11 cellular contexts compared by ENCODE assay signal in the genomic region with DNA sequence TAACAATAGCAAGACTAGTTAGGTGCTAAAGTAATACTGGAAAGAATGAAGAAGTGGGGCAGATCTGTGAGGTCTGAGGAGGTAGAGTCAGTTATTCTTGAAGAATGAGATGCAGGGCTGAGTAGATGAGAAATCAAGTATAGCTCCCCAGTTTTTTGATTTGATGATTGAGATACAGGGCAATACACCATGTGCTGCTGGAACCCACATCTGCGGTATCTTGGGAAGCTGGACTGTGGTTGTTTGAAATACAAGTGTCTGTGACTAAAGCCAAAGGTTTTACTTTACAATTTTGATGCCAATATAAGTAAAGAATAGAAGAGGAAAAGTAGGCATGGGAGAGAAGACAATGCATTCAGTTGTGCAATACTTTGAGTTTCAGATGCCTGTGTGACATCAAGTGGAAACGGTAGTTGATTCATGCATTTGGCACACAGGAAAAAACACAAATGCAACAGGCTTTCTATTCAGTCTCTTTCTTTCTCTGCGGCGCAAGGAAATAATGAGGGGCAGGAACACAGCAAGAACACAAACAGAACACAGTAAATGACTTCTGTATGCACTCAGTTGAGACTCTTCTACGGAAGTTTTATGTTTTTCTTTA.
A peak's percentile ranks its signal among the peaks of the same experiment; 100 is the strongest.
DNase-seq lines count a peak whose midpoint lies in the region; ATAC-seq, FAIRE-seq and TF ChIP-seq lines count a peak whose summit lies in the region.
"Had no signal": no experiment of that assay in that cellular context is flagged by ENCODE, and none has a peak within 500 bp of the region (broad histone marks: within the 10 kb centered on the region; RNA-seq: fewer than 3 reads in every experiment).

No MANE protein-coding gene starts in this region.

- DNase-seq in AG09319 (ENCODE audit: extremely low read depth, low read depth) (peak; percentile 66), amniotic epithelial cell (ENCODE audit: low read depth) (peak; percentile 90), HepG2 (ENCODE audit: low spot score) (peak; percentile 62), nucleus accumbens (lab: John Stamatoyannopoulos, UW) (no peak), NCI-H1436 treated with DMSO at 0.1 percent for 48 hours (lab: John Stamatoyannopoulos, UW) (no peak)
- DNase-seq in activated effector memory CD4-positive, alpha-beta T cell treated with anti-CD3 and anti-CD28 coated beads, Interleukin-2, amount 50 U/mL, for 16 hours: no peak
- DNase-seq: activated T-cell treated with anti-CD3 and anti-CD28 coated beads, Interleukin-2, amount 50 U/mL, for 1 hour; left cardiac atrium; NCI-H1930 had no signal

- ATAC-seq in HepG2 (no peak), GM18498 (IDR thresholded peaks at IDR 0.05; ENCODE audit: unreplicated experiment) (no peak)
- ATAC-seq: left cardiac atrium had no signal

- H3K4me3 ChIP-seq in HUES6 (ENCODE audit: low read depth, low read length) (no peak overlapping the region), HepG2 (replicated peaks in 1 of 3; ENCODE audit: insufficient read depth in 1 of 3, low read depth in 2 of 3, low read length in 3 of 3) (no peak overlapping the region)

- no peak overlapping the region for H2AFZ ChIP-seq in HepG2 (ENCODE audit: low read length)

- H3K9ac ChIP-seq in HUES6 (ENCODE audit: low read length) (no peak overlapping the region), HepG2 (ENCODE audit: insufficient read depth, low read depth, low read length) (no peak overlapping the region)

- H3K27ac ChIP-seq in HUES6 (ENCODE audit: low read depth, low read length) (peak overlapping the region; percentile 27; the same call in 1 of the 2 replicates), HepG2 (ENCODE audit: extremely low read length, insufficient read depth, low read length) (no peak overlapping the region)

- H3K4me2 ChIP-seq in HepG2 (ENCODE audit: low read depth, low read length): no peak overlapping the region

- H4K20me1 ChIP-seq in HepG2 (ENCODE audit: insufficient read depth, low read length): no peaks in the 10 kb centered on the region

- peak; percentile 60 for FAIRE-seq in HepG2 (lab: Jason Lieb, UNC)

- TF ChIP-seq CTCF in AG09319 (IDR thresholded peaks at IDR 0.05; ENCODE audit: low read depth, low read length) (no peak), HepG2 (CRISPR knock-in tag; IDR thresholded peaks at IDR 0.05) (no peak)

- 67% methylated on average over 5 of the region's 5 CpGs for WGBS in HepG2 (ENCODE audit: low lambda C conversion rate)

- in situ Hi-C loops in HepG2 (cut with HindIII; ENCODE audit: extremely low pct_ligation_motif_present, low pct_unique_long_range_greater_than_20kb): no loop called here

- no TSS peak for BruUV-seq in HepG2 (replicated peaks; lab: Mats Ljungman, UMichigan)

- H3K4me1 ChIP-seq in HUES6 (ENCODE audit: control insufficient read depth, insufficient read depth, low read length) (peaks cover 19% of the 10 kb centered on the region), HepG2 (ENCODE audit: insufficient read depth, low read length) (peaks cover 32% of the 10 kb centered on the region)

- TF ChIP-seq EP300 in HepG2 (IDR thresholded peaks at IDR 0.05; ENCODE audit: low read depth in 2 of 2, low read length in 2 of 2): peak in 1 of 2 experiments; percentile 32; a peak in 1 of 4 replicates
- TF ChIP-seq EP300 in HepG2 (CRISPR knock-in tag; IDR thresholded peaks at IDR 0.05; ENCODE audit: borderline replicate concordance): no peak

- TF ChIP-seq RAD21 in HepG2 (CRISPR knock-in tag; IDR thresholded peaks at IDR 0.05): no peak

- CTCF ChIA-PET in HepG2 (lab: Yijun Ruan, JAX; ENCODE audit: low intra/inter-chr PET ratio, low total read pairs): no interaction called here

- no peaks in the 10 kb centered on the region for H3K27me3 ChIP-seq in HUES6 (ENCODE audit: control insufficient read depth, insufficient read depth, low read length)
- no peaks in the 10 kb centered on the region for H3K27me3 ChIP-seq in HepG2 (ENCODE audit: control insufficient read depth in 1 of 2, insufficient read depth in 2 of 2, low read length in 2 of 2)

- intact Hi-C loops in HepG2 (cut with micrococcal nuclease; ENCODE audit: unreplicated experiment): no loop called here

- H3K9me3 ChIP-seq in HUES6 (ENCODE audit: control insufficient read depth, insufficient read depth, low read depth, low read length) (peaks cover 9% of the 10 kb centered on the region), HepG2 (ENCODE audit: low read length) (peaks cover 18% of the 10 kb centered on the region)

- no peaks in the 10 kb centered on the region for H3K79me2 ChIP-seq in HepG2 (ENCODE audit: insufficient read depth, low read length)

- POLR2A ChIA-PET in HepG2 (lab: Yijun Ruan, JAX): no interaction called here

- TF ChIP-seq POLR2A in HepG2 (IDR thresholded peaks at IDR 0.05; ENCODE audit: insufficient read depth in 1 of 2, low read depth in 2 of 2, low read length in 2 of 2): no peak

- no peaks in the 10 kb centered on the region for H3K36me3 ChIP-seq in HUES6 (ENCODE audit: control insufficient read depth, insufficient read depth, low read length)
- no peaks in the 10 kb centered on the region for H3K36me3 ChIP-seq in HepG2 (replicated peaks in 1 of 2; ENCODE audit: control insufficient read depth in 1 of 2, insufficient read depth in 2 of 2, low read length in 2 of 2)

TF ChIP-seq in HepG2, 621 proteins besides CTCF, POLR2A, EP300 and RAD21 (continues in another document):
- TF ChIP-seq POGZ (CRISPR knock-in tag; IDR thresholded peaks at IDR 0.05) (peak; percentile 41; the same call in 1 of the 2 replicates), SOX13 (IDR thresholded peaks at IDR 0.05) (no peak), SOX13 (CRISPR knock-in tag; conservative IDR thresholded peaks at IDR 0.05 in 1 of 2, IDR thresholded peaks at IDR 0.05 in 1 of 2) (peak in 1 of 2 experiments; percentile 92; a peak in 2 of 4 replicates), CEBPB (IDR thresholded peaks at IDR 0.05; ENCODE audit: borderline replicate concordance, low read depth, low read length) (peak; percentile 90), TOE1 (CRISPR knock-in tag; IDR thresholded peaks at IDR 0.05) (no peak), ZNF644 (CRISPR knock-in tag; IDR thresholded peaks at IDR 0.05; ENCODE audit: low read depth) (peak; percentile 55; the same call in 1 of the 2 replicates), CEBPG (CRISPR knock-in tag; IDR thresholded peaks at IDR 0.05) (peak; percentile 83), ETV5 (CRISPR knock-in tag; IDR thresholded peaks at IDR 0.05; ENCODE audit: borderline replicate concordance) (peak; percentile 30; the same call in 1 of the 2 replicates), ZFAT (CRISPR knock-in tag; conservative IDR thresholded peaks at IDR 0.05) (no peak), HMG20A (CRISPR knock-in tag; IDR thresholded peaks at IDR 0.05; ENCODE audit: borderline replicate concordance) (peak; percentile 52; the same call in 1 of the 2 replicates)
- TF ChIP-seq, protein P1, sequence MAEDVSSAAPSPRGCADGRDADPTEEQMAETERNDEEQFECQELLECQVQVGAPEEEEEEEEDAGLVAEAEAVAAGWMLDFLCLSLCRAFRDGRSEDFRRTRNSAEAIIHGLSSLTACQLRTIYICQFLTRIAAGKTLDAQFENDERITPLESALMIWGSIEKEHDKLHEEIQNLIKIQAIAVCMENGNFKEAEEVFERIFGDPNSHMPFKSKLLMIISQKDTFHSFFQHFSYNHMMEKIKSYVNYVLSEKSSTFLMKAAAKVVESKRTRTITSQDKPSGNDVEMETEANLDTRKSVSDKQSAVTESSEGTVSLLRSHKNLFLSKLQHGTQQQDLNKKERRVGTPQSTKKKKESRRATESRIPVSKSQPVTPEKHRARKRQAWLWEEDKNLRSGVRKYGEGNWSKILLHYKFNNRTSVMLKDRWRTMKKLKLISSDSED (CRISPR knock-in tag; IDR thresholded peaks at IDR 0.05): no peak
- TF ChIP-seq, protein P2, sequence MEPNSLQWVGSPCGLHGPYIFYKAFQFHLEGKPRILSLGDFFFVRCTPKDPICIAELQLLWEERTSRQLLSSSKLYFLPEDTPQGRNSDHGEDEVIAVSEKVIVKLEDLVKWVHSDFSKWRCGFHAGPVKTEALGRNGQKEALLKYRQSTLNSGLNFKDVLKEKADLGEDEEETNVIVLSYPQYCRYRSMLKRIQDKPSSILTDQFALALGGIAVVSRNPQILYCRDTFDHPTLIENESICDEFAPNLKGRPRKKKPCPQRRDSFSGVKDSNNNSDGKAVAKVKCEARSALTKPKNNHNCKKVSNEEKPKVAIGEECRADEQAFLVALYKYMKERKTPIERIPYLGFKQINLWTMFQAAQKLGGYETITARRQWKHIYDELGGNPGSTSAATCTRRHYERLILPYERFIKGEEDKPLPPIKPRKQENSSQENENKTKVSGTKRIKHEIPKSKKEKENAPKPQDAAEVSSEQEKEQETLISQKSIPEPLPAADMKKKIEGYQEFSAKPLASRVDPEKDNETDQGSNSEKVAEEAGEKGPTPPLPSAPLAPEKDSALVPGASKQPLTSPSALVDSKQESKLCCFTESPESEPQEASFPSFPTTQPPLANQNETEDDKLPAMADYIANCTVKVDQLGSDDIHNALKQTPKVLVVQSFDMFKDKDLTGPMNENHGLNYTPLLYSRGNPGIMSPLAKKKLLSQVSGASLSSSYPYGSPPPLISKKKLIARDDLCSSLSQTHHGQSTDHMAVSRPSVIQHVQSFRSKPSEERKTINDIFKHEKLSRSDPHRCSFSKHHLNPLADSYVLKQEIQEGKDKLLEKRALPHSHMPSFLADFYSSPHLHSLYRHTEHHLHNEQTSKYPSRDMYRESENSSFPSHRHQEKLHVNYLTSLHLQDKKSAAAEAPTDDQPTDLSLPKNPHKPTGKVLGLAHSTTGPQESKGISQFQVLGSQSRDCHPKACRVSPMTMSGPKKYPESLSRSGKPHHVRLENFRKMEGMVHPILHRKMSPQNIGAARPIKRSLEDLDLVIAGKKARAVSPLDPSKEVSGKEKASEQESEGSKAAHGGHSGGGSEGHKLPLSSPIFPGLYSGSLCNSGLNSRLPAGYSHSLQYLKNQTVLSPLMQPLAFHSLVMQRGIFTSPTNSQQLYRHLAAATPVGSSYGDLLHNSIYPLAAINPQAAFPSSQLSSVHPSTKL (CRISPR knock-in tag; IDR thresholded peaks at IDR 0.05): peak; percentile 52; the same call in 1 of the 2 replicates
- TF ChIP-seq, protein P3, sequence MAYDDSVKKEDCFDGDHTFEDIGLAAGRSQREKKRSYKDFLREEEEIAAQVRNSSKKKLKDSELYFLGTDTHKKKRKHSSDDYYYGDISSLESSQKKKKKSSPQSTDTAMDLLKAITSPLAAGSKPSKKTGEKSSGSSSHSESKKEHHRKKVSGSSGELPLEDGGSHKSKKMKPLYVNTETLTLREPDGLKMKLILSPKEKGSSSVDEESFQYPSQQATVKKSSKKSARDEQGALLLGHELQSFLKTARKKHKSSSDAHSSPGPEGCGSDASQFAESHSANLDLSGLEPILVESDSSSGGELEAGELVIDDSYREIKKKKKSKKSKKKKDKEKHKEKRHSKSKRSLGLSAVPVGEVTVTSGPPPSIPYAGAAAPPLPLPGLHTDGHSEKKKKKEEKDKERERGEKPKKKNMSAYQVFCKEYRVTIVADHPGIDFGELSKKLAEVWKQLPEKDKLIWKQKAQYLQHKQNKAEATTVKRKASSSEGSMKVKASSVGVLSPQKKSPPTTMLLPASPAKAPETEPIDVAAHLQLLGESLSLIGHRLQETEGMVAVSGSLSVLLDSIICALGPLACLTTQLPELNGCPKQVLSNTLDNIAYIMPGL (CRISPR knock-in tag; IDR thresholded peaks at IDR 0.05; ENCODE audit: borderline replicate concordance in 1 of 2, low read depth in 1 of 2): no peak

Comparison
In these comparisons a context has a peak if more than half of its experiments do, and no peak if none do; other contexts are left out.
1. DNase-seq: peak in AG09319 (single experiment), amniotic epithelial cell (single experiment) and HepG2 (single experiment); none in nucleus accumbens (0 of 56), NCI-H1436 treated with DMSO at 0.1 percent for 48 hours (single experiment) and activated effector memory CD4-positive, alpha-beta T cell treated with anti-CD3 and anti-CD28 coated beads, Interleukin-2, amount 50 U/mL, for 16 hours (single experiment).